11 cellular contexts compared by ENCODE assay signal in the genomic region with DNA sequence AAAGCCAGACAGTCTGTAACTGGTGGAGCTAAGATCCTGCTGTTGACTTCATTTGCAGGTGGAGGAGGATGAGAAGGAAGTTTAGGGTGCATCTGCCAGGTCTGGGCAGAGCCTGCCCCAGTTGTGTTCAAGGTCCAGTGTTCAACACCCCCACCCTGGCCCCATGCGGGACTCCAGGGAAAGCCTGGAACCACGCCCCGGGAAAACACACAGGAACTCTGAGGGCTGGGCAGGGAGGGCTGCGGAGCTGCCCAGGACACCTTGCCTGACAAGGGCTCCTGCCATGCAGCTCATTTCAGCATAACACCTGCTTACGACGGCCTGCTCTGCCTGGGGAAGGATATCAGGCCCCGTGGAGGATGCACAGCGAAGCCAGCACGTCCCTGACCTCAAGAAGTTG.
DNase-seq lines count a peak whose midpoint lies in the region; ATAC-seq and TF ChIP-seq lines count a peak whose summit lies in the region.
"Had no signal": no experiment of that assay in that cellular context is flagged by ENCODE, and none has a peak within 500 bp of the region (broad histone marks: within the 10 kb centered on the region; RNA-seq: fewer than 3 reads in every experiment).

No MANE protein-coding gene starts in this region.

- H2AFZ ChIP-seq in H9 (ENCODE audit: low read length): no peak overlapping the region

- ATAC-seq in stimulated activated effector memory CD8-positive, alpha-beta T cell treated with anti-CD3 and anti-CD28 coated beads, Interleukin-12 subunit alpha, Interleukin-12 subunit beta, amount 100 ng/mL, for 72 hours: peak; percentile 18
- no peak for ATAC-seq in activated T-cell treated with anti-CD3 and anti-CD28 coated beads, Interleukin-2, amount 50 U/mL, for 72 hours (replicated peaks in 1 of 2)
- ATAC-seq in HG03108 (IDR thresholded peaks at IDR 0.05; ENCODE audit: unreplicated experiment) (no peak), HG03469 (IDR thresholded peaks at IDR 0.05; ENCODE audit: unreplicated experiment) (no peak)

- H3K9me3 Mint-ChIP-seq in H9: peaks cover 7 to 8% of the 10 kb centered on the region in 2 experiments; a peak in 3 of 5 replicates
- no peaks in the 10 kb centered on the region for H3K9me3 Mint-ChIP-seq in dendritic cell treated with granulocyte-macrophage colony-stimulating factor and Interleukin-4, amounts not matched to agents 40 ng/mL and 50 ng/mL, for 4 days
- no peaks in the 10 kb centered on the region for H3K9me3 Mint-ChIP-seq in stimulated activated effector memory CD8-positive, alpha-beta T cell treated with anti-CD3 and anti-CD28 coated beads, Interleukin-12 subunit alpha, Interleukin-12 subunit beta, amount 100 ng/mL, for 72 hours
- H3K9me3 Mint-ChIP-seq in activated T-cell treated with anti-CD3 and anti-CD28 coated beads, Interleukin-2, amount 50 U/mL, for 72 hours: peaks cover 2% of the 10 kb centered on the region in 2 donors

- no peak for TF ChIP-seq CTCF in H9 (conservative IDR thresholded peaks at IDR 0.05)

- no peak overlapping the region for H3T11ph ChIP-seq in H9 (ENCODE audit: low read length)

- no peak overlapping the region for H4K8ac ChIP-seq in H9 (replicated peaks; ENCODE audit: insufficient read length, low read depth, low read length)
- no peak overlapping the region for H4K8ac ChIP-seq in mesendoderm (ENCODE audit: low read depth, low read length)

- no peak overlapping the region for H3K27ac Mint-ChIP-seq in H9
- no peak overlapping the region for H3K27ac Mint-ChIP-seq in dendritic cell treated with granulocyte-macrophage colony-stimulating factor and Interleukin-4, amounts not matched to agents 40 ng/mL and 50 ng/mL, for 4 days
- no peak overlapping the region for H3K27ac Mint-ChIP-seq in stimulated activated effector memory CD8-positive, alpha-beta T cell treated with anti-CD3 and anti-CD28 coated beads, Interleukin-12 subunit alpha, Interleukin-12 subunit beta, amount 100 ng/mL, for 72 hours
- no peak overlapping the region for H3K27ac Mint-ChIP-seq in activated T-cell treated with anti-CD3 and anti-CD28 coated beads, Interleukin-2, amount 50 U/mL, for 72 hours

- H3K4me2 ChIP-seq in H9 (ENCODE audit: insufficient read depth, insufficient read length, low read length) (peak overlapping the region; percentile 37), mesendoderm (ENCODE audit: low read length) (peak overlapping the region; percentile 47)

- DNase-seq in H9: no peak
- DNase-seq in mesendoderm: no peak
- no peak for DNase-seq in stimulated activated effector memory CD8-positive, alpha-beta T cell treated with anti-CD3 and anti-CD28 coated beads, Interleukin-12 subunit alpha, Interleukin-12 subunit beta, amount 100 ng/mL, for 72 hours (ENCODE audit: low spot score in 2 of 2)
- DNase-seq in activated T-cell treated with anti-CD3 and anti-CD28 coated beads, Interleukin-2, amount 50 U/mL, for 72 hours: no peak
- no peak for DNase-seq in NCI-H748 (lab: John Stamatoyannopoulos, UW; ENCODE audit: unreplicated experiment)
- DNase-seq: NCI-H187 treated with DMSO at 0.1 percent for 48 hours had no signal

- intact Hi-C loops in dendritic cell treated with granulocyte-macrophage colony-stimulating factor and Interleukin-4, amounts not matched to agents 40 ng/mL and 50 ng/mL, for 4 days (cut with micrococcal nuclease): no loop called here

- no peaks in the 10 kb centered on the region for H3K23me2 ChIP-seq in H9 (ENCODE audit: insufficient read length, low read depth, low read length, poor library complexity, severe bottlenecking)

- H3K9ac ChIP-seq in H9 (ENCODE audit: extremely low read depth, insufficient read length, low read length) (no peak overlapping the region), mesendoderm (ENCODE audit: low read length) (peak overlapping the region; percentile 50)

- H2BK12ac ChIP-seq in H9 (ENCODE audit: insufficient read length, low read depth, low read length): no peak overlapping the region

- H3K27me3 ChIP-seq in H9 (ENCODE audit: insufficient read depth, low read length): no peaks in the 10 kb centered on the region; the same call in 1 of the 2 replicates
- no peaks in the 10 kb centered on the region for H3K27me3 ChIP-seq in mesendoderm (ENCODE audit: insufficient read depth, low read length, poor library complexity)
- H3K27me3 ChIP-seq: body of pancreas had no signal

- H2BK120ac ChIP-seq in H9 (ENCODE audit: low read depth, low read length, poor library complexity, severe bottlenecking): no peak overlapping the region
- no peak overlapping the region for H2BK120ac ChIP-seq in mesendoderm (ENCODE audit: low read depth, low read length)

- no CpG with 5 or more reads among the region's 9 CpGs for WGBS in H9 (ENCODE audit: extremely low coverage, insufficient read length, low lambda C conversion rate)
- no CpG with 5 or more reads among the region's 9 CpGs for WGBS in mesendoderm (ENCODE audit: extremely low coverage, insufficient coverage, low lambda C conversion rate)

- H3K27ac ChIP-seq in H9 (ENCODE audit: insufficient read length, low read depth, low read length) (no peak overlapping the region), mesendoderm (ENCODE audit: low read depth, low read length) (no peak overlapping the region)
- H3K27ac ChIP-seq: body of pancreas, SK-N-MC had no signal

- H3K18ac ChIP-seq in H9 (ENCODE audit: insufficient read length, low read depth, low read length) (no peak overlapping the region), mesendoderm (ENCODE audit: low read length) (no peak overlapping the region)

- H4K20me1 ChIP-seq in H9 (ENCODE audit: control insufficient read depth, insufficient read depth, insufficient read length): no peaks in the 10 kb centered on the region

- H2BK5ac ChIP-seq in H9 (ENCODE audit: insufficient read length, low read length) (no peak overlapping the region), mesendoderm (ENCODE audit: low read length) (no peak overlapping the region)

- H3K27me3 Mint-ChIP-seq in H9 (ENCODE audit: low read depth): peaks cover 25% of the 10 kb centered on the region
- peaks cover 35% of the 10 kb centered on the region for H3K27me3 Mint-ChIP-seq in dendritic cell treated with granulocyte-macrophage colony-stimulating factor and Interleukin-4, amounts not matched to agents 40 ng/mL and 50 ng/mL, for 4 days
- peaks cover 10% of the 10 kb centered on the region for H3K27me3 Mint-ChIP-seq in activated T-cell treated with anti-CD3 and anti-CD28 coated beads, Interleukin-2, amount 50 U/mL, for 72 hours (ENCODE audit: low read depth)

- H4K5ac ChIP-seq in H9 (ENCODE audit: insufficient read length, low read depth, low read length) (no peak overlapping the region), mesendoderm (ENCODE audit: low read length) (no peak overlapping the region)

- H2BK20ac ChIP-seq in H9 (ENCODE audit: low read depth, low read length, poor library complexity, severe bottlenecking): no peak overlapping the region

- H2AK5ac ChIP-seq in H9 (ENCODE audit: insufficient read length, low read length) (no peak overlapping the region), mesendoderm (ENCODE audit: low read length) (no peak overlapping the region)

- H2BK15ac ChIP-seq in H9 (ENCODE audit: low read depth, low read length) (0 out of 2 replicates have a peak overlapping the region, but pooled peaks have one; percentile 12), mesendoderm (replicated peaks; ENCODE audit: low read depth) (no peak overlapping the region)

- H3K4ac ChIP-seq in H9 (ENCODE audit: low read depth, low read length) (no peak overlapping the region), mesendoderm (ENCODE audit: low read depth, low read length) (no peak overlapping the region)

- H3K79me1 ChIP-seq in H9 (ENCODE audit: insufficient read depth, low read depth, low read length, poor library complexity, severe bottlenecking): no peaks in the 10 kb centered on the region
- no peaks in the 10 kb centered on the region for H3K79me1 ChIP-seq in mesendoderm (ENCODE audit: low read length)

- H3K4me3 ChIP-seq in mesendoderm (ENCODE audit: low read length): no peak overlapping the region
- H3K4me3 ChIP-seq: body of pancreas, SK-N-MC had no signal

- peak overlapping the region; percentile 33; the same call in 1 of the 2 replicates for H3K14ac ChIP-seq in H9 (ENCODE audit: insufficient read depth, low read length)

- peaks cover 0 to 2% (median 0%) of the 10 kb centered on the region in 3 experiments; a peak in 2 of 7 replicates for H3K36me3 Mint-ChIP-seq in H9 (ENCODE audit: insufficient read depth in 1 of 3, low read depth in 3 of 3)
- H3K36me3 Mint-ChIP-seq in dendritic cell treated with granulocyte-macrophage colony-stimulating factor and Interleukin-4, amounts not matched to agents 40 ng/mL and 50 ng/mL, for 4 days (ENCODE audit: low read depth): no peaks in the 10 kb centered on the region
- no peaks in the 10 kb centered on the region for H3K36me3 Mint-ChIP-seq in stimulated activated effector memory CD8-positive, alpha-beta T cell treated with anti-CD3 and anti-CD28 coated beads, Interleukin-12 subunit alpha, Interleukin-12 subunit beta, amount 100 ng/mL, for 72 hours
- H3K36me3 Mint-ChIP-seq in activated T-cell treated with anti-CD3 and anti-CD28 coated beads, Interleukin-2, amount 50 U/mL, for 72 hours (ENCODE audit: insufficient read depth in 2 of 2): no peaks in the 10 kb centered on the region

- no peaks in the 10 kb centered on the region for H3K36me3 ChIP-seq in mesendoderm (ENCODE audit: control insufficient read depth, insufficient read depth, low read length)

- H3K4me1 ChIP-seq in H9 (ENCODE audit: insufficient read depth, low read length) (no peaks in the 10 kb centered on the region), mesendoderm (ENCODE audit: control insufficient read depth, low read depth, low read length) (no peaks in the 10 kb centered on the region)

- no peak overlapping the region for H3K56ac ChIP-seq in H9 (ENCODE audit: insufficient read length, low read depth, low read length)
- H3K56ac ChIP-seq in mesendoderm (ENCODE audit: low read length): peak overlapping the region; percentile 69

- H3K9me3 ChIP-seq in H9 (ENCODE audit: control insufficient read depth, low read depth, low read length): no peaks in the 10 kb centered on the region

- H3K4me1 Mint-ChIP-seq in H9: peaks cover 5 to 11% of the 10 kb centered on the region in 2 experiments
- peaks cover 61% of the 10 kb centered on the region for H3K4me1 Mint-ChIP-seq in dendritic cell treated with granulocyte-macrophage colony-stimulating factor and Interleukin-4, amounts not matched to agents 40 ng/mL and 50 ng/mL, for 4 days (ENCODE audit: low read depth)
- H3K4me1 Mint-ChIP-seq in stimulated activated effector memory CD8-positive, alpha-beta T cell treated with anti-CD3 and anti-CD28 coated beads, Interleukin-12 subunit alpha, Interleukin-12 subunit beta, amount 100 ng/mL, for 72 hours: no peaks in the 10 kb centered on the region
- peaks cover 4% of the 10 kb centered on the region for H3K4me1 Mint-ChIP-seq in activated T-cell treated with anti-CD3 and anti-CD28 coated beads, Interleukin-2, amount 50 U/mL, for 72 hours (ENCODE audit: low read depth)

- H3K23ac ChIP-seq in H9 (ENCODE audit: insufficient read length, low read depth, low read length): no peak overlapping the region
- H3K23ac ChIP-seq in mesendoderm (ENCODE audit: low read length): no peak overlapping the region

- H3K79me2 ChIP-seq in H9 (ENCODE audit: insufficient read depth, low read length) (no peaks in the 10 kb centered on the region), mesendoderm (ENCODE audit: control insufficient read depth, insufficient read depth, low read length) (no peaks in the 10 kb centered on the region)

- H4K91ac ChIP-seq in H9 (ENCODE audit: insufficient read length, low read depth, low read length): no peak overlapping the region

- H3K4me3 Mint-ChIP-seq in H9: no peak overlapping the region
- H3K4me3 Mint-ChIP-seq in dendritic cell treated with granulocyte-macrophage colony-stimulating factor and Interleukin-4, amounts not matched to agents 40 ng/mL and 50 ng/mL, for 4 days: peak overlapping the region; percentile 20
- no peak overlapping the region for H3K4me3 Mint-ChIP-seq in stimulated activated effector memory CD8-positive, alpha-beta T cell treated with anti-CD3 and anti-CD28 coated beads, Interleukin-12 subunit alpha, Interleukin-12 subunit beta, amount 100 ng/mL, for 72 hours
- H3K4me3 Mint-ChIP-seq in activated T-cell treated with anti-CD3 and anti-CD28 coated beads, Interleukin-2, amount 50 U/mL, for 72 hours: no peak overlapping the region
